ENCODE assay signal across 25 cellular contexts in the genomic region with DNA sequence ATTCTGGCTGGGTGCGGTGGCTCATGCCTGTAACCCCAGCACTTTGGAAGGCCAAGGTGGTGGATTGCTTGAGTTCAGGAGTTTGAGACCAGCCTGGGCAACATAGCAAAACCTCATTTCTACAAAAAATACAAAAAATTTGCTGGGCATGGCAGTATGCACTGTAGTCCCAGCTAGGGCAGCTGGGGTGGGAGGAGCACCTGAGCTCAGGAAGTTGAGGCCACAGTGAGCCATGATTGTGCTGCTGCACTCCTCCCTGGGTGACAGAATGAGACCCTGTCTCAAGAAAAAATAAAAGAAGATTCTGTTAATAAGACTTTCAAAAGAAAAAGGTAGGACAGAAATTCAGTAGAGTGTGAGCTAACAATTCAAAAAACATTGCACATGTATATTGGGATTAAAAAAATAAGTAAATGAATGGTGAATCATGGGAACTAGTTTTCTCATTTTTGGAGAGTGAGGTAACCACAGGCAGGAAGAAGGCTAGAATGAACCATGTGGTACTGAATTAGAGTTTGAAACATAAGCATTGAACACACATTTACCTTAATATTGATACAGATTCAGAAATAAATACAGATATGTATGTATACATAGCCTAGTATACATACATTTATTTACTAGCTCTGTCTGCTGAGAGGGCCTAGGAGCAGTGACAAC. TPM values are rescaled to one million over a fixed set of nuclear protein-coding genes. Genes with fewer than 3 reads are reported as not detected.
DNase-seq lines count a peak whose midpoint lies in the region; ATAC-seq, FAIRE-seq and TF ChIP-seq lines count a peak whose summit lies in the region.
"Had no signal": no experiment of that assay in that cellular context is flagged by ENCODE, and none has a peak within 500 bp of the region (broad histone marks: within the 10 kb centered on the region; RNA-seq: fewer than 3 reads in every experiment).

No MANE protein-coding gene starts in this region.

- H3K27me3 ChIP-seq in aorta (ENCODE audit: control insufficient read depth in 1 of 2, insufficient read depth in 2 of 2, low read length in 1 of 2), result no peaks in the 10 kb centered on the region
- H3K27me3 ChIP-seq: SJSA1 had no signal

- DNase-seq in activated CD8-positive, alpha-beta memory T cell treated with anti-CD3 and anti-CD28 coated beads, Interleukin-2, amount 10 ng/mL, durations not matched to agents 7 days and 5 days, result no peak
- DNase-seq in activated CD8-positive, alpha-beta memory T cell treated with anti-CD3 and anti-CD28 coated beads, Interleukin-2, amount 50 U/mL, for 4 hours, result no peak
- DNase-seq in D721Med (ENCODE audit: insufficient read length, low spot score), result no peak
- DNase-seq in activated CD8-positive, alpha-beta T cell treated with anti-CD3 and anti-CD28 coated beads, Interleukin-2, amount 10 ng/mL, durations not matched to agents 7 days and 5 days, result no peak
- no peak for DNase-seq in natural killer cell
- DNase-seq in aorta, result no peak
- DNase-seq: COR-L47, GF-D8, H7, HFFc6, Karpas-422, MV-4-11, NCI-H1694, NCI-H2081, NCI-H2171, NCI-H345, NCI-H524, NCI-H82 had no signal

- intact Hi-C loops in natural killer cell (cut with micrococcal nuclease) (loop anchor here (5.0 kb wide), 2 partner anchors 132 to 283 kb away; no protein-coding TSS in a partner anchor), aorta (cut with DNase I) (no loop called here)

- peaks cover 0 to 2% of the 10 kb centered on the region in 2 donors for H3K4me1 ChIP-seq in aorta (ENCODE audit: control insufficient read depth in 1 of 2, insufficient read depth in 2 of 2, low read length in 2 of 2)
- H3K4me1 ChIP-seq: SJSA1 had no signal

- TF ChIP-seq CTCF in D721Med (IDR thresholded peaks at IDR 0.05; ENCODE audit: insufficient read depth, missing control alignments), result no peak
- TF ChIP-seq CTCF in natural killer cell (IDR thresholded peaks at IDR 0.05), result no peak

- peaks cover 21% of the 10 kb centered on the region for H3K4me1 Mint-ChIP-seq in activated CD8-positive, alpha-beta memory T cell treated with anti-CD3 and anti-CD28 coated beads, Interleukin-2, amount 10 ng/mL, durations not matched to agents 7 days and 5 days
- H3K4me1 Mint-ChIP-seq in activated CD8-positive, alpha-beta T cell treated with anti-CD3 and anti-CD28 coated beads, Interleukin-2, amount 10 ng/mL, durations not matched to agents 7 days and 5 days (ENCODE audit: low read depth), result peaks cover 13% of the 10 kb centered on the region
- peaks cover 63 to 73% of the 10 kb centered on the region in 2 donors for H3K4me1 Mint-ChIP-seq in natural killer cell

- H3K27me3 Mint-ChIP-seq in activated CD8-positive, alpha-beta memory T cell treated with anti-CD3 and anti-CD28 coated beads, Interleukin-2, amount 10 ng/mL, durations not matched to agents 7 days and 5 days, result no peaks in the 10 kb centered on the region
- H3K27me3 Mint-ChIP-seq in activated CD8-positive, alpha-beta T cell treated with anti-CD3 and anti-CD28 coated beads, Interleukin-2, amount 10 ng/mL, durations not matched to agents 7 days and 5 days (ENCODE audit: low read depth), result no peaks in the 10 kb centered on the region
- no peaks in the 10 kb centered on the region for H3K27me3 Mint-ChIP-seq in natural killer cell (ENCODE audit: low read depth in 2 of 2)
- H3K27me3 Mint-ChIP-seq: B cell had no signal

- no peak overlapping the region for H3K4me3 Mint-ChIP-seq in activated CD8-positive, alpha-beta memory T cell treated with anti-CD3 and anti-CD28 coated beads, Interleukin-2, amount 10 ng/mL, durations not matched to agents 7 days and 5 days
- H3K4me3 Mint-ChIP-seq in activated CD8-positive, alpha-beta T cell treated with anti-CD3 and anti-CD28 coated beads, Interleukin-2, amount 10 ng/mL, durations not matched to agents 7 days and 5 days, result no peak overlapping the region
- peak overlapping the region; percentile 45 for H3K4me3 Mint-ChIP-seq in natural killer cell
- H3K4me3 Mint-ChIP-seq: B cell, HFFc6 had no signal

- H3K9me3 ChIP-seq in aorta (ENCODE audit: control insufficient read depth, low read length), result peaks cover 1% of the 10 kb centered on the region
- H3K9me3 ChIP-seq: SJSA1 had no signal

- H3K4me3 ChIP-seq in aorta (ENCODE audit: low read length in 2 of 2), result no peak overlapping the region
- H3K4me3 ChIP-seq: SJSA1 had no signal

- CTCF ChIA-PET in activated CD8-positive, alpha-beta memory T cell treated with anti-CD3 and anti-CD28 coated beads, Interleukin-2, amount 10 ng/mL, durations not matched to agents 7 days and 5 days (lab: Charles Lee), result interaction anchor here (1.0 kb wide), 1 partner anchor 30 kb away, joined by 3 read pairs; no protein-coding TSS in a partner anchor
- CTCF ChIA-PET in activated CD8-positive, alpha-beta T cell treated with anti-CD3 and anti-CD28 coated beads, Interleukin-2, amount 10 ng/mL, durations not matched to agents 7 days and 5 days (lab: Charles Lee), result no interaction called here

- H3K9me3 Mint-ChIP-seq in activated CD8-positive, alpha-beta memory T cell treated with anti-CD3 and anti-CD28 coated beads, Interleukin-2, amount 10 ng/mL, durations not matched to agents 7 days and 5 days (ENCODE audit: low read depth), result peaks cover 28% of the 10 kb centered on the region
- peaks cover 17% of the 10 kb centered on the region for H3K9me3 Mint-ChIP-seq in activated CD8-positive, alpha-beta T cell treated with anti-CD3 and anti-CD28 coated beads, Interleukin-2, amount 10 ng/mL, durations not matched to agents 7 days and 5 days (ENCODE audit: insufficient read depth)
- H3K9me3 Mint-ChIP-seq in natural killer cell, result no peaks in the 10 kb centered on the region

- 96 to 100% methylated on average over 1 of the region's 1 CpG for WGBS in aorta, 2 donors

- peaks cover 38% of the 10 kb centered on the region for H3K36me3 Mint-ChIP-seq in activated CD8-positive, alpha-beta memory T cell treated with anti-CD3 and anti-CD28 coated beads, Interleukin-2, amount 10 ng/mL, durations not matched to agents 7 days and 5 days
- peaks cover 12% of the 10 kb centered on the region for H3K36me3 Mint-ChIP-seq in activated CD8-positive, alpha-beta T cell treated with anti-CD3 and anti-CD28 coated beads, Interleukin-2, amount 10 ng/mL, durations not matched to agents 7 days and 5 days (ENCODE audit: low read depth)
- H3K36me3 Mint-ChIP-seq in natural killer cell, result no peaks in the 10 kb centered on the region

- no peaks in the 10 kb centered on the region for H3K36me3 ChIP-seq in aorta (ENCODE audit: control insufficient read depth in 1 of 2, insufficient read depth in 2 of 2, low read length in 1 of 2)
- H3K36me3 ChIP-seq: SJSA1 had no signal

- H3K27ac Mint-ChIP-seq in activated CD8-positive, alpha-beta memory T cell treated with anti-CD3 and anti-CD28 coated beads, Interleukin-2, amount 10 ng/mL, durations not matched to agents 7 days and 5 days, result peak overlapping the region; percentile 34
- peak overlapping the region; percentile 32 for H3K27ac Mint-ChIP-seq in activated CD8-positive, alpha-beta T cell treated with anti-CD3 and anti-CD28 coated beads, Interleukin-2, amount 10 ng/mL, durations not matched to agents 7 days and 5 days
- H3K27ac Mint-ChIP-seq in natural killer cell, result peak overlapping the region; percentile 15 to 52
- H3K27ac Mint-ChIP-seq: B cell, HFFc6 had no signal

- H3K27ac ChIP-seq in aorta (ENCODE audit: low read depth in 1 of 2, low read length in 2 of 2), result no peak overlapping the region
- H3K27ac ChIP-seq: SJSA1 had no signal

- peak; percentile 45 for ATAC-seq in activated CD8-positive, alpha-beta memory T cell treated with anti-CD3 and anti-CD28 coated beads, Interleukin-2, amount 10 ng/mL, durations not matched to agents 7 days and 5 days
- no peak for ATAC-seq in activated CD8-positive, alpha-beta T cell treated with anti-CD3 and anti-CD28 coated beads, Interleukin-2, amount 10 ng/mL, durations not matched to agents 7 days and 5 days
- ATAC-seq in natural killer cell, result peak in 2 of 3 donors; percentile 46 to 64
- ATAC-seq in aorta (ENCODE audit: low FRiP score), result no peak
- no peak for ATAC-seq in HG03045 (IDR thresholded peaks at IDR 0.05; ENCODE audit: unreplicated experiment)
- ATAC-seq in GM19452 (IDR thresholded peaks at IDR 0.05; ENCODE audit: unreplicated experiment), result no peak

- POLR2A ChIA-PET in activated CD8-positive, alpha-beta T cell treated with anti-CD3 and anti-CD28 coated beads, Interleukin-2, amount 10 ng/mL, durations not matched to agents 7 days and 5 days (lab: Charles Lee), result no interaction called here

- FAIRE-seq in D721Med (lab: Jason Lieb, UNC), result peak; percentile 64
- FAIRE-seq: A204.1, GM19239, RCC 7860 had no signal

RNA-seq across cellular contexts. Expression of a gene that starts 53.5 kb away (rescaled TPM):
- 10 to 100 TPM; 24.4 to 26.2 TPM for total RNA-seq in activated CD8-positive, alpha-beta memory T cell treated with anti-CD3 and anti-CD28 coated beads, Interleukin-2, amount 10 ng/mL, durations not matched to agents 7 days and 5 days
- total RNA-seq in activated CD8-positive, alpha-beta T cell treated with anti-CD3 and anti-CD28 coated beads, Interleukin-2, amount 10 ng/mL, durations not matched to agents 7 days and 5 days, result 10 to 100 TPM; 14.5 to 14.7 TPM
- total RNA-seq in natural killer cell, result 100 to 1,000 TPM; 122 to 149 (median 124) TPM
- total RNA-seq in aorta, result 10 to 100 TPM; 41.6 to 68.1 TPM
- polyA plus RNA-seq in aorta, result 10 to 100 TPM in 1 of 2 donors, 1 to 10 TPM in 1; 6.5 to 11.8 TPM

Comparison
In these comparisons a context has a peak if more than half of its experiments do, and no peak if none do; other contexts are left out.
1. ATAC-seq: peak in activated CD8-positive, alpha-beta memory T cell treated with anti-CD3 and anti-CD28 coated beads, Interleukin-2, amount 10 ng/mL, durations not matched to agents 7 days and 5 days (single experiment) and natural killer cell (2 of 3); none in activated CD8-positive, alpha-beta T cell treated with anti-CD3 and anti-CD28 coated beads, Interleukin-2, amount 10 ng/mL, durations not matched to agents 7 days and 5 days (single experiment), aorta (single experiment), HG03045 (single experiment) and GM19452 (single experiment).
2. Peak in every context shown above with its lines, with median percentiles within 50 percentile points of each other: H3K27ac Mint-ChIP-seq.